In the genomic region with DNA sequence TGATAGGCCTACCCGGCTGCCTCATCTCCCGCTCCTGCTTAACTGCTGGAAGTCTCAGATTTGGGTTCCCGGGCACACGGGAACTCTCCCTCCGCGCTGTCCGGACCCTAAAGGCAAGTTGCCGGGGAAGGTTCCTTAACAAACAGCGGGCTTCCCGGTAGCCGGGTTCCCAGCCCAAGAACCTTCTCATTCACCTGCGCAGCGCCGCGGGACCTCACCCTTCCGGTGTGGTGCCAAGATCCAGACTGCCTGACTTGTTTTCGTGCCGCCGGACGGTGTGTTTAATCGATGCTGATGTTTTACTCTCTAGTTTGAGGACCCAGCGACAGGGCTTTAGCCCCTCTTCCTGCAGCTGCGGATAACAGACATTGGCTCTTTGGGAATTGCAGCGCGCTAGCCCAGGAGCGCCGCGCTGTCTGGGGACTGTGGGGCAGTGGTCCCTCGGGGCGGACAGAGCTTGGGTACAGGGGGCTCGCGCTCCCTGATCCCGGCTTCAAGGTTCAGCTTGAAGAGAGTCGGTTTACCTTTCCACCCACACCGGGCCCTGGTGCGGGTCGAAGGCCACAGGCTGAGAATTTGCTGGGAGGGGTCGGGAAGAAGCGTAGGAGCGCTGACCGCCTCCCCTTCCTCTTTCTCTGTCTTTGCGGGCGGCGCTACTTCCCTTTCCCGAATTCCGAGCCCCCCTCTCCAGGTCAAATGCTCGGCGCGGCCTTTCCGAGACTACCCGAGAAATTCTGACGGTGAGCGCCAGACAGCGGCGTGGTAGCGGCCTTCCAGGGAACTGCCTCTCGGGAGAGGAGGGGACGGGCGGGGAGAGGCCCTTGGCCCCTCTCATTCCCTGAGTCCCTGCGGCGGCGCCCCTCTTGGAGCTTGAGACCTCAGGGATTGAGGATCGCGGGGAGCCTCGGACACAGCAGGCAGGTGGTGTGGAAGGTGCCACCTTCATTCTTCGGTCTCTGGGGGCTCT, we compare ENCODE assay signal across 1 cellular context.
TF ChIP-seq lines count a peak whose summit lies in the region.

No MANE protein-coding gene starts in this region.

TF ChIP-seq in HepG2, 621 proteins besides CTCF, POLR2A, EP300 and RAD21 (continued from another document and continues in another):
- TF ChIP-seq, protein P1, sequence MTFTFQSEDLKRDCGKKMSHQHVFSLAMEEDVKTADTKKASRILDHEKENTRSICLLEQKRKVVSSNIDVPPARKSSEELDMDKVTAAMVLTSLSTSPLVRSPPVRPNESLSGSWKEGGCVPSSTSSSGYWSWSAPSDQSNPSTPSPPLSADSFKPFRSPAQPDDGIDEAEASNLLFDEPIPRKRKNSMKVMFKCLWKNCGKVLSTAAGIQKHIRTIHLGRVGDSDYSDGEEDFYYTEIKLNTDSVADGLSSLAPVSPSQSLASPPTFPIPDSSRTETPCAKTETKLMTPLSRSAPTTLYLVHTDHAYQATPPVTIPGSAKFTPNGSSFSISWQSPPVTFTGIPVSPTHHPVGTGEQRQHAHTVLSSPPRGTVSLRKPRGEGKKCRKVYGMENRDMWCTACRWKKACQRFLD (CRISPR knock-in tag; IDR thresholded peaks at IDR 0.05; ENCODE audit: borderline replicate concordance) = no peak
- TF ChIP-seq PHF21A (CRISPR knock-in tag; IDR thresholded peaks at IDR 0.05) = no peak
- no peak for TF ChIP-seq ZFP90 (CRISPR knock-in tag; IDR thresholded peaks at IDR 0.05; ENCODE audit: borderline replicate concordance)
- TF ChIP-seq SP2 (CRISPR knock-in tag; IDR thresholded peaks at IDR 0.05) = no peak
- no peak for TF ChIP-seq TAF1 (CRISPR knock-in tag; IDR thresholded peaks at IDR 0.05)
- TF ChIP-seq, protein P2, sequence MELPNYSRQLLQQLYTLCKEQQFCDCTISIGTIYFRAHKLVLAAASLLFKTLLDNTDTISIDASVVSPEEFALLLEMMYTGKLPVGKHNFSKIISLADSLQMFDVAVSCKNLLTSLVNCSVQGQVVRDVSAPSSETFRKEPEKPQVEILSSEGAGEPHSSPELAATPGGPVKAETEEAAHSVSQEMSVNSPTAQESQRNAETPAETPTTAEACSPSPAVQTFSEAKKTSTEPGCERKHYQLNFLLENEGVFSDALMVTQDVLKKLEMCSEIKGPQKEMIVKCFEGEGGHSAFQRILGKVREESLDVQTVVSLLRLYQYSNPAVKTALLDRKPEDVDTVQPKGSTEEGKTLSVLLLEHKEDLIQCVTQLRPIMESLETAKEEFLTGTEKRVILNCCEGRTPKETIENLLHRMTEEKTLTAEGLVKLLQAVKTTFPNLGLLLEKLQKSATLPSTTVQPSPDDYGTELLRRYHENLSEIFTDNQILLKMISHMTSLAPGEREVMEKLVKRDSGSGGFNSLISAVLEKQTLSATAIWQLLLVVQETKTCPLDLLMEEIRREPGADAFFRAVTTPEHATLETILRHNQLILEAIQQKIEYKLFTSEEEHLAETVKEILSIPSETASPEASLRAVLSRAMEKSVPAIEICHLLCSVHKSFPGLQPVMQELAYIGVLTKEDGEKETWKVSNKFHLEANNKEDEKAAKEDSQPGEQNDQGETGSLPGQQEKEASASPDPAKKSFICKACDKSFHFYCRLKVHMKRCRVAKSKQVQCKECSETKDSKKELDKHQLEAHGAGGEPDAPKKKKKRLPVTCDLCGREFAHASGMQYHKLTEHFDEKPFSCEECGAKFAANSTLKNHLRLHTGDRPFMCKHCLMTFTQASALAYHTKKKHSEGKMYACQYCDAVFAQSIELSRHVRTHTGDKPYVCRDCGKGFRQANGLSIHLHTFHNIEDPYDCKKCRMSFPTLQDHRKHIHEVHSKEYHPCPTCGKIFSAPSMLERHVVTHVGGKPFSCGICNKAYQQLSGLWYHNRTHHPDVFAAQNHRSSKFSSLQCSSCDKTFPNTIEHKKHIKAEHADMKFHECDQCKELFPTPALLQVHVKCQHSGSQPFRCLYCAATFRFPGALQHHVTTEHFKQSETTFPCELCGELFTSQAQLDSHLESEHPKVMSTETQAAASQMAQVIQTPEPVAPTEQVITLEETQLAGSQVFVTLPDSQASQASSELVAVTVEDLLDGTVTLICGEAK (IDR thresholded peaks at IDR 0.05) = no peak
- TF ChIP-seq, protein P2 (CRISPR knock-in tag; IDR thresholded peaks at IDR 0.05) = no peak
- TF ChIP-seq SRSF1 (optimal IDR thresholded peaks at IDR 0.05; ENCODE audit: low read depth, low read length) = no peak
- TF ChIP-seq ZBTB8A (CRISPR knock-in tag; IDR thresholded peaks at IDR 0.05; ENCODE audit: borderline replicate concordance, low read depth) = no peak
- TF ChIP-seq, protein P3, sequence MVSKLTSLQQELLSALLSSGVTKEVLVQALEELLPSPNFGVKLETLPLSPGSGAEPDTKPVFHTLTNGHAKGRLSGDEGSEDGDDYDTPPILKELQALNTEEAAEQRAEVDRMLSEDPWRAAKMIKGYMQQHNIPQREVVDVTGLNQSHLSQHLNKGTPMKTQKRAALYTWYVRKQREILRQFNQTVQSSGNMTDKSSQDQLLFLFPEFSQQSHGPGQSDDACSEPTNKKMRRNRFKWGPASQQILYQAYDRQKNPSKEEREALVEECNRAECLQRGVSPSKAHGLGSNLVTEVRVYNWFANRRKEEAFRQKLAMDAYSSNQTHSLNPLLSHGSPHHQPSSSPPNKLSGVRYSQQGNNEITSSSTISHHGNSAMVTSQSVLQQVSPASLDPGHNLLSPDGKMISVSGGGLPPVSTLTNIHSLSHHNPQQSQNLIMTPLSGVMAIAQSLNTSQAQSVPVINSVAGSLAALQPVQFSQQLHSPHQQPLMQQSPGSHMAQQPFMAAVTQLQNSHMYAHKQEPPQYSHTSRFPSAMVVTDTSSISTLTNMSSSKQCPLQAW (CRISPR knock-in tag; IDR thresholded peaks at IDR 0.05) = 0 out of 2 replicates have a peak, but pooled peaks have one; percentile 26
- TF ChIP-seq ZNF234 (CRISPR knock-in tag; conservative IDR thresholded peaks at IDR 0.05) = 0 out of 2 replicates have a peak, but pooled peaks have one; percentile 46
- 0 out of 2 replicates have a peak, but pooled peaks have one; percentile 42 for TF ChIP-seq ZBTB38 (CRISPR knock-in tag; IDR thresholded peaks at IDR 0.05)
- TF ChIP-seq NCOA2 (CRISPR knock-in tag; IDR thresholded peaks at IDR 0.05) = no peak
- TF ChIP-seq ZFX (CRISPR knock-in tag; IDR thresholded peaks at IDR 0.05; ENCODE audit: low read depth) = peak; percentile 63
- TF ChIP-seq ATF1 (CRISPR knock-in tag; IDR thresholded peaks at IDR 0.05) = no peak
- TF ChIP-seq EZH2 (conservative IDR thresholded peaks at IDR 0.05; ENCODE audit: low read depth, low read length) = 0 out of 2 replicates have a peak, but pooled peaks have one; percentile 64
- TF ChIP-seq SIN3A (IDR thresholded peaks at IDR 0.05; ENCODE audit: borderline replicate concordance, low read depth, low read length) = no peak
- TF ChIP-seq NPAS2 (CRISPR knock-in tag; IDR thresholded peaks at IDR 0.05; ENCODE audit: borderline replicate concordance) = no peak
- no peak for TF ChIP-seq ZNF317 (CRISPR knock-in tag; IDR thresholded peaks at IDR 0.05)
- TF ChIP-seq HNRNPL (IDR thresholded peaks at IDR 0.05; ENCODE audit: low read depth, low read length) = no peak
- TF ChIP-seq ZNF777 (CRISPR knock-in tag; IDR thresholded peaks at IDR 0.05) = 0 out of 2 replicates have a peak, but pooled peaks have one; percentile 24
- TF ChIP-seq, protein P4, sequence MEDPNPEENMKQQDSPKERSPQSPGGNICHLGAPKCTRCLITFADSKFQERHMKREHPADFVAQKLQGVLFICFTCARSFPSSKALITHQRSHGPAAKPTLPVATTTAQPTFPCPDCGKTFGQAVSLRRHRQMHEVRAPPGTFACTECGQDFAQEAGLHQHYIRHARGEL (CRISPR knock-in tag; IDR thresholded peaks at IDR 0.05) = no peak
- TF ChIP-seq NFE2 (CRISPR knock-in tag; IDR thresholded peaks at IDR 0.05) = no peak
- TF ChIP-seq ETV5 (CRISPR knock-in tag; IDR thresholded peaks at IDR 0.05; ENCODE audit: borderline replicate concordance) = no peak
- no peak for TF ChIP-seq ZNF773 (CRISPR knock-in tag; IDR thresholded peaks at IDR 0.05; ENCODE audit: borderline replicate concordance)
- TF ChIP-seq, protein P5, sequence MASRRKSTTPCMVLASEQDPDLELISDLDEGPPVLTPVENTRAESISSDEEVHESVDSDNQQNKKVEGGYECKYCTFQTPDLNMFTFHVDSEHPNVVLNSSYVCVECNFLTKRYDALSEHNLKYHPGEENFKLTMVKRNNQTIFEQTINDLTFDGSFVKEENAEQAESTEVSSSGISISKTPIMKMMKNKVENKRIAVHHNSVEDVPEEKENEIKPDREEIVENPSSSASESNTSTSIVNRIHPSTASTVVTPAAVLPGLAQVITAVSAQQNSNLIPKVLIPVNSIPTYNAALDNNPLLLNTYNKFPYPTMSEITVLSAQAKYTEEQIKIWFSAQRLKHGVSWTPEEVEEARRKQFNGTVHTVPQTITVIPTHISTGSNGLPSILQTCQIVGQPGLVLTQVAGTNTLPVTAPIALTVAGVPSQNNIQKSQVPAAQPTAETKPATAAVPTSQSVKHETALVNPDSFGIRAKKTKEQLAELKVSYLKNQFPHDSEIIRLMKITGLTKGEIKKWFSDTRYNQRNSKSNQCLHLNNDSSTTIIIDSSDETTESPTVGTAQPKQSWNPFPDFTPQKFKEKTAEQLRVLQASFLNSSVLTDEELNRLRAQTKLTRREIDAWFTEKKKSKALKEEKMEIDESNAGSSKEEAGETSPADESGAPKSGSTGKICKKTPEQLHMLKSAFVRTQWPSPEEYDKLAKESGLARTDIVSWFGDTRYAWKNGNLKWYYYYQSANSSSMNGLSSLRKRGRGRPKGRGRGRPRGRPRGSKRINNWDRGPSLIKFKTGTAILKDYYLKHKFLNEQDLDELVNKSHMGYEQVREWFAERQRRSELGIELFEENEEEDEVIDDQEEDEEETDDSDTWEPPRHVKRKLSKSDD (CRISPR knock-in tag; IDR thresholded peaks at IDR 0.05; ENCODE audit: low read depth) = no peak
- TF ChIP-seq ZNF672 (CRISPR knock-in tag; IDR thresholded peaks at IDR 0.05) = no peak
- TF ChIP-seq KDM1A (CRISPR knock-in tag; IDR thresholded peaks at IDR 0.05) = no peak
- TF ChIP-seq ATM (IDR thresholded peaks at IDR 0.05; ENCODE audit: borderline replicate concordance) = no peak
- no peak for TF ChIP-seq MBD4 (IDR thresholded peaks at IDR 0.05; ENCODE audit: borderline replicate concordance, low read length)
- TF ChIP-seq YY1 (IDR thresholded peaks at IDR 0.05; ENCODE audit: insufficient read depth, insufficient replicate concordance, low read depth, low read length) = no peak
- TF ChIP-seq, protein P6, sequence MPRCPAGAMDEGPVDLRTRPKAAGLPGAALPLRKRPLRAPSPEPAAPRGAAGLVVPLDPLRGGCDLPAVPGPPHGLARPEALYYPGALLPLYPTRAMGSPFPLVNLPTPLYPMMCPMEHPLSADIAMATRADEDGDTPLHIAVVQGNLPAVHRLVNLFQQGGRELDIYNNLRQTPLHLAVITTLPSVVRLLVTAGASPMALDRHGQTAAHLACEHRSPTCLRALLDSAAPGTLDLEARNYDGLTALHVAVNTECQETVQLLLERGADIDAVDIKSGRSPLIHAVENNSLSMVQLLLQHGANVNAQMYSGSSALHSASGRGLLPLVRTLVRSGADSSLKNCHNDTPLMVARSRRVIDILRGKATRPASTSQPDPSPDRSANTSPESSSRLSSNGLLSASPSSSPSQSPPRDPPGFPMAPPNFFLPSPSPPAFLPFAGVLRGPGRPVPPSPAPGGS (CRISPR knock-in tag; IDR thresholded peaks at IDR 0.05) = no peak
- 0 out of 2 replicates have a peak, but pooled peaks have one; percentile 35 for TF ChIP-seq ZFY (CRISPR knock-in tag; IDR thresholded peaks at IDR 0.05)
- TF ChIP-seq, protein P7, sequence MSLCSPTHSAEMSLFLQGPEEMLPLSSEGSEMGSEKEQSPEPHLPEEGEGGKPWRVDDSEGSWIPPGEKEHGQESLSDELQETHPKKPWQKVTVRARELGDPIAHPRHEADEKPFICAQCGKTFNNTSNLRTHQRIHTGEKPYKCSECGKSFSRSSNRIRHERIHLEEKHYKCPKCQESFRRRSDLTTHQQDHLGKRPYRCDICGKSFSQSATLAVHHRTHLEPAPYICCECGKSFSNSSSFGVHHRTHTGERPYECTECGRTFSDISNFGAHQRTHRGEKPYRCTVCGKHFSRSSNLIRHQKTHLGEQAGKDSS (CRISPR knock-in tag; IDR thresholded peaks at IDR 0.05; ENCODE audit: borderline replicate concordance, low read depth) = no peak
- TF ChIP-seq ZBTB7A (CRISPR knock-in tag; IDR thresholded peaks at IDR 0.05) = no peak
- TF ChIP-seq, protein P8, sequence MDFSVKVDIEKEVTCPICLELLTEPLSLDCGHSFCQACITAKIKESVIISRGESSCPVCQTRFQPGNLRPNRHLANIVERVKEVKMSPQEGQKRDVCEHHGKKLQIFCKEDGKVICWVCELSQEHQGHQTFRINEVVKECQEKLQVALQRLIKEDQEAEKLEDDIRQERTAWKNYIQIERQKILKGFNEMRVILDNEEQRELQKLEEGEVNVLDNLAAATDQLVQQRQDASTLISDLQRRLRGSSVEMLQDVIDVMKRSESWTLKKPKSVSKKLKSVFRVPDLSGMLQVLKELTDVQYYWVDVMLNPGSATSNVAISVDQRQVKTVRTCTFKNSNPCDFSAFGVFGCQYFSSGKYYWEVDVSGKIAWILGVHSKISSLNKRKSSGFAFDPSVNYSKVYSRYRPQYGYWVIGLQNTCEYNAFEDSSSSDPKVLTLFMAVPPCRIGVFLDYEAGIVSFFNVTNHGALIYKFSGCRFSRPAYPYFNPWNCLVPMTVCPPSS (IDR thresholded peaks at IDR 0.05) = no peak
- no peak for TF ChIP-seq ZNF383 (CRISPR knock-in tag; IDR thresholded peaks at IDR 0.05; ENCODE audit: borderline replicate concordance)
- no peak for TF ChIP-seq ATAD3A (CRISPR knock-in tag; IDR thresholded peaks at IDR 0.05)
- TF ChIP-seq PAX8 (CRISPR knock-in tag; IDR thresholded peaks at IDR 0.05; ENCODE audit: borderline replicate concordance) = no peak
- no peak for TF ChIP-seq TARDBP (CRISPR knock-in tag; IDR thresholded peaks at IDR 0.05)
- no peak for TF ChIP-seq GATAD2A (CRISPR knock-in tag; IDR thresholded peaks at IDR 0.05)
- TF ChIP-seq HIVEP1 (CRISPR knock-in tag; IDR thresholded peaks at IDR 0.05) = no peak
- no peak for TF ChIP-seq NFIC (IDR thresholded peaks at IDR 0.05; ENCODE audit: low read length)
